1 cellular context compared by ENCODE assay signal in the genomic region with DNA sequence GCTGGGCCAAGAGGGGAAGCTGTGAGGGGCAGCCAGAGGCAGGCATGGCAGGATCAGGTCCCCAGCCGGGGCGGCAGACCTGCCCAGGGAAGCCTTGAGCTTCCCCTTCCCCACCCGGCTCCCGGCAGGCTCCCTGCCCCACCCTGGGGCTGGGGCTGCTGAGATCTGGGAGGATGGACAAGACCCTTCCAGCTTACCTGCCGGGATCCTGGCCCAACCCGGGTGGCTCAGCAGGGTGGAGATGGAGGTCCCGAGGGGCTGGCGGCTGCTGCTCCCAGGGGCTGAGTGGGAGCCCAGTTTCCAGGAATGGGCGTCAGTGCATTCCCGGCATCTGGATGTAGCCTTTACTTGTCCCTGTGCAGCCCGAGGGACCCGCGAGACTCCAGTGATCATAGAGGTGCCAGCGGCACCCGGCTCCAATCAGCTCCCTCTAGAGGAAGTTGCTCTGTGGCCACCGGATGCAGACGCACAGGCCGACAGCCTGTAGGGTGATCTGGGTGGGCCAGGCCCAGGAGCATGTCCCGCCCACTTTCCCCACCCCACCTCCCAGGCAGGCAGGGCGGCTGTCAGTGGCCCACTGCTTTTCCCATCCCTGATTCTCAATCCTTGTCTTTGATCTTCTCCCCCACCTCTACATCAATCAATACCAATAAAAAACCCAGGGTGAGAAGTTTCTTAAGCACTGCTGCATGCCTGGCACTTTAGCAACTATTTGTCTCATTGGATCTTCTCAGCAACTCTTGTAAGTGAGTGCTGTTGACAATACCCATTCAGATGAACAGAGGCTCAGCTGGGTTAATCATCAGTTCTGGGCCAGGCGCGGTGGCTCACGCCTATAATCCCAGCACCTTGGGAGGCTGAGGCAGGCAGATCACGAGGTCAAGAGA.
TF ChIP-seq lines count a peak whose summit lies in the region.

BAK1 (minus strand) TSS at position 449 of the 887 bp plus-strand sequence. CDS start 2,672 bp downstream, outside the sequence.

TF ChIP-seq in HepG2, 621 proteins besides CTCF, POLR2A, EP300 and RAD21 (continued from another document and continues in another):
- TF ChIP-seq, protein P1, sequence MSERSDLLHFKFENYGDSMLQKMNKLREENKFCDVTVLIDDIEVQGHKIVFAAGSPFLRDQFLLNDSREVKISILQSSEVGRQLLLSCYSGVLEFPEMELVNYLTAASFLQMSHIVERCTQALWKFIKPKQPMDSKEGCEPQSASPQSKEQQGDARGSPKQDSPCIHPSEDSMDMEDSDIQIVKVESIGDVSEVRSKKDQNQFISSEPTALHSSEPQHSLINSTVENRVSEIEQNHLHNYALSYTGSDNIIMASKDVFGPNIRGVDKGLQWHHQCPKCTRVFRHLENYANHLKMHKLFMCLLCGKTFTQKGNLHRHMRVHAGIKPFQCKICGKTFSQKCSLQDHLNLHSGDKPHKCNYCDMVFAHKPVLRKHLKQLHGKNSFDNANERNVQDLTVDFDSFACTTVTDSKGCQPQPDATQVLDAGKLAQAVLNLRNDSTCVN (CRISPR knock-in tag; IDR thresholded peaks at IDR 0.05; ENCODE audit: borderline replicate concordance) = no peak
- TF ChIP-seq HNF4G (IDR thresholded peaks at IDR 0.05; ENCODE audit: borderline replicate concordance, low read depth, low read length) (no peak), HNF4G (CRISPR knock-in tag; IDR thresholded peaks at IDR 0.05; ENCODE audit: borderline replicate concordance, low read depth) (no peak), SRSF1 (optimal IDR thresholded peaks at IDR 0.05; ENCODE audit: low read depth, low read length) (no peak), ZNF138 (CRISPR knock-in tag; IDR thresholded peaks at IDR 0.05; ENCODE audit: low read depth) (no peak), NFE2L2 (IDR thresholded peaks at IDR 0.05; ENCODE audit: low read length) (no peak), TCF7 (IDR thresholded peaks at IDR 0.05; ENCODE audit: low read depth) (no peak), ZBTB43 (CRISPR knock-in tag; conservative IDR thresholded peaks at IDR 0.05) (0 out of 2 replicates have a peak, but pooled peaks have one; percentile 36), ARNTL (CRISPR knock-in tag; IDR thresholded peaks at IDR 0.05) (0 out of 2 replicates have a peak, but pooled peaks have one; percentile 8), REXO4 (CRISPR knock-in tag; IDR thresholded peaks at IDR 0.05; ENCODE audit: borderline replicate concordance) (no peak), ZNF446 (CRISPR knock-in tag; IDR thresholded peaks at IDR 0.05) (no peak), NR2F6 (IDR thresholded peaks at IDR 0.05) (peak; percentile 28), NR2F6 (CRISPR knock-in tag; IDR thresholded peaks at IDR 0.05) (no peak), CBX5 (CRISPR knock-in tag; IDR thresholded peaks at IDR 0.05; ENCODE audit: borderline replicate concordance) (peak; percentile 79; the same call in 1 of the 2 replicates), CEBPG (CRISPR knock-in tag; IDR thresholded peaks at IDR 0.05) (0 out of 2 replicates have a peak, but pooled peaks have one; percentile 12), ZNF343 (CRISPR knock-in tag; IDR thresholded peaks at IDR 0.05) (0 out of 2 replicates have a peak, but pooled peaks have one; percentile 54), ZNF776 (CRISPR knock-in tag; IDR thresholded peaks at IDR 0.05) (no peak), YEATS4 (CRISPR knock-in tag; IDR thresholded peaks at IDR 0.05; ENCODE audit: borderline replicate concordance) (peak; percentile 70; the same call in 1 of the 2 replicates), ZNF737 (CRISPR knock-in tag; IDR thresholded peaks at IDR 0.05; ENCODE audit: borderline replicate concordance) (peak; percentile 66; the same call in 1 of the 2 replicates), ZSCAN30 (CRISPR knock-in tag; IDR thresholded peaks at IDR 0.05) (no peak), ZSCAN9 (CRISPR knock-in tag; IDR thresholded peaks at IDR 0.05; ENCODE audit: borderline replicate concordance) (peak; percentile 28; the same call in 1 of the 2 replicates), FOXM1 (CRISPR knock-in tag; IDR thresholded peaks at IDR 0.05) (no peak), ZNF841 (CRISPR knock-in tag; IDR thresholded peaks at IDR 0.05; ENCODE audit: borderline replicate concordance) (no peak), BRCA1 (CRISPR knock-in tag; IDR thresholded peaks at IDR 0.05) (no peak), ZNF746 (CRISPR knock-in tag; IDR thresholded peaks at IDR 0.05) (no peak), PPARG (CRISPR knock-in tag; conservative IDR thresholded peaks at IDR 0.05) (no peak), NCOR1 (IDR thresholded peaks at IDR 0.05; ENCODE audit: borderline replicate concordance, low read length) (no peak), GPN1 (CRISPR knock-in tag; IDR thresholded peaks at IDR 0.05; ENCODE audit: borderline replicate concordance) (no peak), ZNF317 (CRISPR knock-in tag; IDR thresholded peaks at IDR 0.05) (no peak; the same call in 1 of the 2 replicates), ZNF253 (CRISPR knock-in tag; IDR thresholded peaks at IDR 0.05; ENCODE audit: borderline replicate concordance) (no peak), ZNF44 (CRISPR knock-in tag; IDR thresholded peaks at IDR 0.05) (no peak), ZNF709 (CRISPR knock-in tag; IDR thresholded peaks at IDR 0.05) (no peak), SP4 (CRISPR knock-in tag; IDR thresholded peaks at IDR 0.05) (peak; percentile 83), ZNF331 (CRISPR knock-in tag; IDR thresholded peaks at IDR 0.05) (peak; percentile 62), ZNF761 (CRISPR knock-in tag; conservative IDR thresholded peaks at IDR 0.05) (no peak; the same call in 1 of the 2 replicates)
- TF ChIP-seq, protein P2, sequence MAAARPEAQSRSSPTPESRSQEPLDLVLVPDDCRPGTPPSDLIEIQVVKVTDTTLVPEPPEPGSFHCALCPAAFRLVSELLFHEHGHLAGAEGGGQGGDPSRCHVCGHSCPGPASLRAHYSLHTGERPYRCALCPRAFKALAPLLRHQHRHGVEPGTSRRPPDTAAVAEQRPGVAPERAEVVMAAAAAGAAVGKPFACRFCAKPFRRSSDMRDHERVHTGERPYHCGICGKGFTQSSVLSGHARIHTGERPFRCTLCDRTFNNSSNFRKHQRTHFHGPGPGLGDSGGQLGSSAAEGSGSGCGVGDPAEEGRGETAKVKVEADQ (CRISPR knock-in tag; IDR thresholded peaks at IDR 0.05; ENCODE audit: borderline replicate concordance) = no peak
- TF ChIP-seq, protein P3, sequence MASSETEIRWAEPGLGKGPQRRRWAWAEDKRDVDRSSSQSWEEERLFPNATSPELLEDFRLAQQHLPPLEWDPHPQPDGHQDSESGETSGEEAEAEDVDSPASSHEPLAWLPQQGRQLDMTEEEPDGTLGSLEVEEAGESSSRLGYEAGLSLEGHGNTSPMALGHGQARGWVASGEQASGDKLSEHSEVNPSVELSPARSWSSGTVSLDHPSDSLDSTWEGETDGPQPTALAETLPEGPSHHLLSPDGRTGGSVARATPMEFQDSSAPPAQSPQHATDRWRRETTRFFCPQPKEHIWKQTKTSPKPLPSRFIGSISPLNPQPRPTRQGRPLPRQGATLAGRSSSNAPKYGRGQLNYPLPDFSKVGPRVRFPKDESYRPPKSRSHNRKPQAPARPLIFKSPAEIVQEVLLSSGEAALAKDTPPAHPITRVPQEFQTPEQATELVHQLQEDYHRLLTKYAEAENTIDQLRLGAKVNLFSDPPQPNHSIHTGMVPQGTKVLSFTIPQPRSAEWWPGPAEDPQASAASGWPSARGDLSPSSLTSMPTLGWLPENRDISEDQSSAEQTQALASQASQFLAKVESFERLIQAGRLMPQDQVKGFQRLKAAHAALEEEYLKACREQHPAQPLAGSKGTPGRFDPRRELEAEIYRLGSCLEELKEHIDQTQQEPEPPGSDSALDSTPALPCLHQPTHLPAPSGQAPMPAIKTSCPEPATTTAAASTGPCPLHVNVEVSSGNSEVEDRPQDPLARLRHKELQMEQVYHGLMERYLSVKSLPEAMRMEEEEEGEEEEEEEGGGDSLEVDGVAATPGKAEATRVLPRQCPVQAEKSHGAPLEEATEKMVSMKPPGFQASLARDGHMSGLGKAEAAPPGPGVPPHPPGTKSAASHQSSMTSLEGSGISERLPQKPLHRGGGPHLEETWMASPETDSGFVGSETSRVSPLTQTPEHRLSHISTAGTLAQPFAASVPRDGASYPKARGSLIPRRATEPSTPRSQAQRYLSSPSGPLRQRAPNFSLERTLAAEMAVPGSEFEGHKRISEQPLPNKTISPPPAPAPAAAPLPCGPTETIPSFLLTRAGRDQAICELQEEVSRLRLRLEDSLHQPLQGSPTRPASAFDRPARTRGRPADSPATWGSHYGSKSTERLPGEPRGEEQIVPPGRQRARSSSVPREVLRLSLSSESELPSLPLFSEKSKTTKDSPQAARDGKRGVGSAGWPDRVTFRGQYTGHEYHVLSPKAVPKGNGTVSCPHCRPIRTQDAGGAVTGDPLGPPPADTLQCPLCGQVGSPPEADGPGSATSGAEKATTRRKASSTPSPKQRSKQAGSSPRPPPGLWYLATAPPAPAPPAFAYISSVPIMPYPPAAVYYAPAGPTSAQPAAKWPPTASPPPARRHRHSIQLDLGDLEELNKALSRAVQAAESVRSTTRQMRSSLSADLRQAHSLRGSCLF (CRISPR knock-in tag; IDR thresholded peaks at IDR 0.05; ENCODE audit: borderline replicate concordance) = no peak
- TF ChIP-seq, protein P4, sequence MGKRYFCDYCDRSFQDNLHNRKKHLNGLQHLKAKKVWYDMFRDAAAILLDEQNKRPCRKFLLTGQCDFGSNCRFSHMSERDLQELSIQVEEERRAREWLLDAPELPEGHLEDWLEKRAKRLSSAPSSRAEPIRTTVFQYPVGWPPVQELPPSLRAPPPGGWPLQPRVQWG (CRISPR knock-in tag; IDR thresholded peaks at IDR 0.05; ENCODE audit: borderline replicate concordance, low read depth) = no peak
- TF ChIP-seq, protein P5, sequence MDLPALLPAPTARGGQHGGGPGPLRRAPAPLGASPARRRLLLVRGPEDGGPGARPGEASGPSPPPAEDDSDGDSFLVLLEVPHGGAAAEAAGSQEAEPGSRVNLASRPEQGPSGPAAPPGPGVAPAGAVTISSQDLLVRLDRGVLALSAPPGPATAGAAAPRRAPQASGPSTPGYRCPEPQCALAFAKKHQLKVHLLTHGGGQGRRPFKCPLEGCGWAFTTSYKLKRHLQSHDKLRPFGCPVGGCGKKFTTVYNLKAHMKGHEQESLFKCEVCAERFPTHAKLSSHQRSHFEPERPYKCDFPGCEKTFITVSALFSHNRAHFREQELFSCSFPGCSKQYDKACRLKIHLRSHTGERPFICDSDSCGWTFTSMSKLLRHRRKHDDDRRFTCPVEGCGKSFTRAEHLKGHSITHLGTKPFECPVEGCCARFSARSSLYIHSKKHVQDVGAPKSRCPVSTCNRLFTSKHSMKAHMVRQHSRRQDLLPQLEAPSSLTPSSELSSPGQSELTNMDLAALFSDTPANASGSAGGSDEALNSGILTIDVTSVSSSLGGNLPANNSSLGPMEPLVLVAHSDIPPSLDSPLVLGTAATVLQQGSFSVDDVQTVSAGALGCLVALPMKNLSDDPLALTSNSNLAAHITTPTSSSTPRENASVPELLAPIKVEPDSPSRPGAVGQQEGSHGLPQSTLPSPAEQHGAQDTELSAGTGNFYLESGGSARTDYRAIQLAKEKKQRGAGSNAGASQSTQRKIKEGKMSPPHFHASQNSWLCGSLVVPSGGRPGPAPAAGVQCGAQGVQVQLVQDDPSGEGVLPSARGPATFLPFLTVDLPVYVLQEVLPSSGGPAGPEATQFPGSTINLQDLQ (CRISPR knock-in tag; IDR thresholded peaks at IDR 0.05) = no peak
- TF ChIP-seq, protein P6, sequence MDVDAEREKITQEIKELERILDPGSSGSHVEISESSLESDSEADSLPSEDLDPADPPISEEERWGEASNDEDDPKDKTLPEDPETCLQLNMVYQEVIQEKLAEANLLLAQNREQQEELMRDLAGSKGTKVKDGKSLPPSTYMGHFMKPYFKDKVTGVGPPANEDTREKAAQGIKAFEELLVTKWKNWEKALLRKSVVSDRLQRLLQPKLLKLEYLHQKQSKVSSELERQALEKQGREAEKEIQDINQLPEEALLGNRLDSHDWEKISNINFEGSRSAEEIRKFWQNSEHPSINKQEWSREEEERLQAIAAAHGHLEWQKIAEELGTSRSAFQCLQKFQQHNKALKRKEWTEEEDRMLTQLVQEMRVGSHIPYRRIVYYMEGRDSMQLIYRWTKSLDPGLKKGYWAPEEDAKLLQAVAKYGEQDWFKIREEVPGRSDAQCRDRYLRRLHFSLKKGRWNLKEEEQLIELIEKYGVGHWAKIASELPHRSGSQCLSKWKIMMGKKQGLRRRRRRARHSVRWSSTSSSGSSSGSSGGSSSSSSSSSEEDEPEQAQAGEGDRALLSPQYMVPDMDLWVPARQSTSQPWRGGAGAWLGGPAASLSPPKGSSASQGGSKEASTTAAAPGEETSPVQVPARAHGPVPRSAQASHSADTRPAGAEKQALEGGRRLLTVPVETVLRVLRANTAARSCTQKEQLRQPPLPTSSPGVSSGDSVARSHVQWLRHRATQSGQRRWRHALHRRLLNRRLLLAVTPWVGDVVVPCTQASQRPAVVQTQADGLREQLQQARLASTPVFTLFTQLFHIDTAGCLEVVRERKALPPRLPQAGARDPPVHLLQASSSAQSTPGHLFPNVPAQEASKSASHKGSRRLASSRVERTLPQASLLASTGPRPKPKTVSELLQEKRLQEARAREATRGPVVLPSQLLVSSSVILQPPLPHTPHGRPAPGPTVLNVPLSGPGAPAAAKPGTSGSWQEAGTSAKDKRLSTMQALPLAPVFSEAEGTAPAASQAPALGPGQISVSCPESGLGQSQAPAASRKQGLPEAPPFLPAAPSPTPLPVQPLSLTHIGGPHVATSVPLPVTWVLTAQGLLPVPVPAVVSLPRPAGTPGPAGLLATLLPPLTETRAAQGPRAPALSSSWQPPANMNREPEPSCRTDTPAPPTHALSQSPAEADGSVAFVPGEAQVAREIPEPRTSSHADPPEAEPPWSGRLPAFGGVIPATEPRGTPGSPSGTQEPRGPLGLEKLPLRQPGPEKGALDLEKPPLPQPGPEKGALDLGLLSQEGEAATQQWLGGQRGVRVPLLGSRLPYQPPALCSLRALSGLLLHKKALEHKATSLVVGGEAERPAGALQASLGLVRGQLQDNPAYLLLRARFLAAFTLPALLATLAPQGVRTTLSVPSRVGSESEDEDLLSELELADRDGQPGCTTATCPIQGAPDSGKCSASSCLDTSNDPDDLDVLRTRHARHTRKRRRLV (CRISPR knock-in tag; IDR thresholded peaks at IDR 0.05) = peak; percentile 84; the same call in 1 of the 2 replicates
- TF ChIP-seq, protein P7, sequence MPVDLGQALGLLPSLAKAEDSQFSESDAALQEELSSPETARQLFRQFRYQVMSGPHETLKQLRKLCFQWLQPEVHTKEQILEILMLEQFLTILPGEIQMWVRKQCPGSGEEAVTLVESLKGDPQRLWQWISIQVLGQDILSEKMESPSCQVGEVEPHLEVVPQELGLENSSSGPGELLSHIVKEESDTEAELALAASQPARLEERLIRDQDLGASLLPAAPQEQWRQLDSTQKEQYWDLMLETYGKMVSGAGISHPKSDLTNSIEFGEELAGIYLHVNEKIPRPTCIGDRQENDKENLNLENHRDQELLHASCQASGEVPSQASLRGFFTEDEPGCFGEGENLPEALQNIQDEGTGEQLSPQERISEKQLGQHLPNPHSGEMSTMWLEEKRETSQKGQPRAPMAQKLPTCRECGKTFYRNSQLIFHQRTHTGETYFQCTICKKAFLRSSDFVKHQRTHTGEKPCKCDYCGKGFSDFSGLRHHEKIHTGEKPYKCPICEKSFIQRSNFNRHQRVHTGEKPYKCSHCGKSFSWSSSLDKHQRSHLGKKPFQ (CRISPR knock-in tag; IDR thresholded peaks at IDR 0.05; ENCODE audit: insufficient replicate concordance) = no peak
